In the genomic region with DNA sequence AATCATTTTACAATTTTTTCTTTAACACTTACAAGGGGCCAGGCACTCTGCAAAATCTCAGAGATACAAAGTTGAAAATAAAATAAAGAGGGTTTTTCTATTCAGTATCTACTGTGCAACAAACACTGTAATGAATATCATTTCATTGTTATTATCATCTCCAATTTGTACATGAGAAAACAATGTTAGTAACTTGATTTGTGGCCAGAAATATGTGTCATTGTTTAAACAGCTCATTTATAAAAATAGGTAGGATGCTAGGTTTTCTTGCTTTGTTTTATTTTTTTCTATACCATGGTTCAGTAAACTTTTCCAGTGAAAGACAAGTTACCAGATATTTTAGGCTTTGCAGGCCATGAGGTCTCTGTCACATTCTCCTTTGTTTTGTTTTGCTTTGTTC, we compare ENCODE assay signal across 9 cellular contexts.
"Had no signal": no experiment of that assay in that cellular context is flagged by ENCODE, and none has a peak within 500 bp of the region (broad histone marks: within the 10 kb centered on the region; RNA-seq: fewer than 3 reads in every experiment).

No MANE protein-coding gene starts in this region.

- H3K9me3 ChIP-seq: HAP-1 had no signal

- ATAC-seq: HCT116, K562 had no signal

- H3K4me3 ChIP-seq: GM23248, HAP-1, K562 had no signal

- H3K9ac ChIP-seq: GM23248 had no signal

- H3K36me3 ChIP-seq: HAP-1 had no signal

- H3K27ac ChIP-seq: GM23248 had no signal

- H2AFZ ChIP-seq: GM23248 had no signal

- DNase-seq: GM23248, GOT3, H7, HFFc6, IMR-90 had no signal

- FAIRE-seq: HTR-8/SVneo, K562 had no signal

- H3K4me1 ChIP-seq: HAP-1 had no signal
